ENCODE assay signal across 1 cellular context in the genomic region with DNA sequence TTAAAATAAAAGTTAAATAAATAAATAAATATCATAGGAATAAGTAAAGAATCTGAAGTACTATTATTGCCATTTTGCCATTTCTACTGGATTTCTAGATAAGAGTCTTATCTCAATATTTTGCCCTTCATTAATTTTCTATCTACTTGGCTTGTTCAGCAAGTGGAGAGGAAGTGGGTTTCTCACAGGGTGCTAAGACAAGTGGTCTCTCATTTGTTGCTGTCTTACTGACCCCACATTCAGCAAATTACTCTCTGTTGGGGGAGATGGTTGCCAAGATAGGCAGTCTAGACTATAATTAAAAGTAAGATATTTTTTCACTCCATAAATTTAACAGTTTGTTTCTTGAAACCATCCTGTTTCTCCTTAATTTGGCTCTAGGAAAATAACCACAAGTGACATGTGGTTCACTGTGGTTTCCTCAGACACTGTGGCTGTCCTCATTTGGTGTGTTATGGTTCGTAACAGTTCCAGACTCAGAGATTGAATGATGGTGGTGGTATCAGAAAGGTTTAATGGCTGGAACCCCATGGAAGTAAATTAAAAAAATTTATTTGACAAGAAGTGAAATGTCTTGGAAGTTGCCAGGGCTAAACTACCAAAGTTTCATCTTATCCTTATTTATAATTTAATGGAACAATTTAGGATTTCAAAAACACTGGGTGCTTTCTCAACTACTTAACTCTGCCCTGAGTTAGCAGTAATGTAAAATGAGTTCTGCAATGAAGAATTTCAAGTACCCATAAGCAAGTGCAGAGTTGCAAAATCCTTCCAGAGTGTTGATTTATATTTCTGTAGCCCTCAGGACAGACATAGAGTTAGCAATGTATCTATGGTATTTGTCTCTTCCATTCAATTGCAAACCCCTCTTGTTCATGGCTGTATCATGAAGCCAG.
TF ChIP-seq lines count a peak whose summit lies in the region.

No MANE protein-coding gene starts in this region.

TF ChIP-seq in HCT116, 20 proteins besides CTCF, POLR2A, EP300 and RAD21 (continued from another document):
- TF ChIP-seq, protein P1, sequence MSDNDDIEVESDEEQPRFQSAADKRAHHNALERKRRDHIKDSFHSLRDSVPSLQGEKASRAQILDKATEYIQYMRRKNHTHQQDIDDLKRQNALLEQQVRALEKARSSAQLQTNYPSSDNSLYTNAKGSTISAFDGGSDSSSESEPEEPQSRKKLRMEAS (IDR thresholded peaks at IDR 0.05): no peak
- no peak for TF ChIP-seq EZH2 (IDR thresholded peaks at IDR 0.05)
- TF ChIP-seq TCF7L2 (IDR thresholded peaks at IDR 0.05; ENCODE audit: borderline replicate concordance, extremely low read depth, insufficient read depth, insufficient read length): no peak
